ENCODE assay signal across 8 cellular contexts in the genomic region with DNA sequence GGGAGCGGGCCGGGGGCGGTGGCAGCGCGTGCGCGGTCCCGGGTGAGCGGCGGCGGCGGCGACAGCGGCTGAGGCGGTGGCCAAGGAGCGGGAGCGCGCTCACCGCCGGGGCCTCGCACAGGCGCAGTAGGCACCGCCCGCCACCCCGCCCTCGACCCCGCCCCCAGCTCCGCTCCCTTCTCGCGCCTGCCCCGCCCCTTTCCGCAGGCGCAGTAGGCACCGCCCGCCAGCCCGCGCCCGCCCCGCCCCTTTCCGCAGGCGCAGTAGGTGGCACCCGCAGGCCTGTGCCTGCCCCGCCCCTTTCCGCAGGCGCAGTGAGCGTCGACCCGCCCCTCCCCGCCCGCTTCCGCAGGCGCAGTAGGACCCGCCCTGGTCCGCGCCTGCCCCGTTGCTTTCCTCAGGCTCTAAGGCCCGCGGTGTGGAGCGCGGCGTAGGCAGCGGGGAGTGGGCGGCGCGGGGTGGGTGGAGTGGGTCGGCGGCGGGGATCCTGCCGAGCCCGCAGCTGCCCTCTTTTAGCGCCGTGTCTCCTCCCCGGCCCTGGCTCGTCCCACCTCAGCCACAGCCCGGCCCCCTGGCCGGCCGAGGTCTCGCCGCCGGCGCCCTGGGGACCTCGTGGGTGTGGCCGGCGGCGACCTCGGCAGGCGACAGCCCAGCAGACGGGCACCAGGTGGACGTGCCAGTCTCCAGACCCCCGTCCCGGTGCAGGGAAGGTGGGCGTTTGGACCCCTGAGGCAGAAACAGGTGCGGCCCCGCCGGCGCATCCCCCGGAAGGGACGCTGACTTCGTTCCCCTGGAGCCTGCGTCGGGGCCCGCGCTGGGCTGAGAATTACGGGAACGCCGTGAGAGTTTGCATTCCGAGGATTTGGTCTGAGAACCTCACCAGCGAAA. TPM values are rescaled to one million over a fixed set of nuclear protein-coding genes. Genes with fewer than 3 reads are reported as not detected.
DNase-seq lines count a peak whose midpoint lies in the region; ATAC-seq and TF ChIP-seq lines count a peak whose summit lies in the region.

A gene with protein sequence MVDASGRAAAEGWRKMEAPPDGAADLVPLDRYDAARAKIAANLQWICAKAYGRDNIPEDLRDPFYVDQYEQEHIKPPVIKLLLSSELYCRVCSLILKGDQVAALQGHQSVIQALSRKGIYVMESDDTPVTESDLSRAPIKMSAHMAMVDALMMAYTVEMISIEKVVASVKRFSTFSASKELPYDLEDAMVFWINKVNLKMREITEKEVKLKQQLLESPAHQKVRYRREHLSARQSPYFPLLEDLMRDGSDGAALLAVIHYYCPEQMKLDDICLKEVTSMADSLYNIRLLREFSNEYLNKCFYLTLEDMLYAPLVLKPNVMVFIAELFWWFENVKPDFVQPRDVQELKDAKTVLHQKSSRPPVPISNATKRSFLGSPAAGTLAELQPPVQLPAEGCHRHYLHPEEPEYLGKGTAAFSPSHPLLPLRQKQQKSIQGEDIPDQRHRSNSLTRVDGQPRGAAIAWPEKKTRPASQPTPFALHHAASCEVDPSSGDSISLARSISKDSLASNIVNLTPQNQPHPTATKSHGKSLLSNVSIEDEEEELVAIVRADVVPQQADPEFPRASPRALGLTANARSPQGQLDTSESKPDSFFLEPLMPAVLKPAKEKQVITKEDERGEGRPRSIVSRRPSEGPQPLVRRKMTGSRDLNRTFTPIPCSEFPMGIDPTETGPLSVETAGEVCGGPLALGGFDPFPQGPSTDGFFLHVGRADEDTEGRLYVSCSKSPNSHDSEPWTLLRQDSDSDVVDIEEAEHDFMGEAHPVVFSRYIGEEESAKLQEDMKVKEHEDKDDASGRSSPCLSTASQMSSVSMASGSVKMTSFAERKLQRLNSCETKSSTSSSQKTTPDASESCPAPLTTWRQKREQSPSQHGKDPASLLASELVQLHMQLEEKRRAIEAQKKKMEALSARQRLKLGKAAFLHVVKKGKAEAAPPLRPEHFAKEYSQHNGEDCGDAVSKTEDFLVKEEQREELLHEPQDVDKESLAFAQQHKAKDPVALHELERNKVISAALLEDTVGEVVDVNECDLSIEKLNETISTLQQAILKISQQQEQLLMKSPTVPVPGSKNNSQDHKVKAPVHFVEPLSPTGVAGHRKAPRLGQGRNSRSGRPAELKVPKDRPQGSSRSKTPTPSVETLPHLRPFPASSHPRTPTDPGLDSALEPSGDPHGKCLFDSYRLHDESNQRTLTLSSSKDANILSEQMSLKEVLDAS (N-terminal part only) (minus strand): TSS at position 101 of the 888 bp plus-strand sequence. CDS start 387 bp downstream, outside the sequence.

- peak within 1 kb of the TSS in 1 of 2 donors; percentile 65 for H3K9ac ChIP-seq in liver (ENCODE audit: low read depth in 1 of 2, low read length in 2 of 2)

- H3K36me3 Mint-ChIP-seq in CD14-positive monocyte, result peaks cover 34 to 42% of the 10 kb centered on the region in 2 donors

- H3K4me3 Mint-ChIP-seq in CD14-positive monocyte, result peak within 1 kb of the TSS; percentile 81 to 89

- intact Hi-C loops in CD14-positive monocyte (cut with micrococcal nuclease), result loop anchor here (2.0 to 10.0 kb wide), 3 partner anchors 17 to 337 kb away; a partner anchor contains a TSS

- H3K4me3 ChIP-seq in liver (ENCODE audit: low read depth in 1 of 3, low read length in 3 of 3), result peak within 1 kb of the TSS; percentile 61 to 88 (median 87)

- 2% methylated on average over 108 of the region's 108 CpGs for WGBS in liver

- no peaks in the 10 kb centered on the region for H3K9me3 ChIP-seq in liver (ENCODE audit: control insufficient read depth in 4 of 4, low read length in 3 of 4)

- ATAC-seq in GM19395 (IDR thresholded peaks at IDR 0.05; ENCODE audit: unreplicated experiment) (peak; percentile 68), HG03571 (IDR thresholded peaks at IDR 0.05; ENCODE audit: unreplicated experiment) (peak; percentile 62)

- H3K9me3 Mint-ChIP-seq in CD14-positive monocyte, result peaks cover 0 to 6% (median 0%) of the 10 kb centered on the region in 7 donors

- peak within 1 kb of the TSS in 6 of 7 donors; percentile 35 to 86 (median 78) for H3K27ac Mint-ChIP-seq in CD14-positive monocyte

- no peak for TF ChIP-seq CTCF in CD14-positive monocyte (IDR thresholded peaks at IDR 0.05)
- TF ChIP-seq CTCF in liver (IDR thresholded peaks at IDR 0.05; ENCODE audit: low read depth, low read length, missing input control), result no peak

- H3K4me1 Mint-ChIP-seq in CD14-positive monocyte, result peaks cover 55% of the 10 kb centered on the region

- peaks cover 0 to 2% (median 0%) of the 10 kb centered on the region in 3 donors for H3K27me3 Mint-ChIP-seq in CD14-positive monocyte (ENCODE audit: low read depth in 3 of 3)

- peaks cover 8 to 30% (median 23%) of the 10 kb centered on the region in 4 donors for H3K4me1 ChIP-seq in liver (ENCODE audit: control insufficient read depth in 4 of 4, insufficient read depth in 4 of 4, low read length in 3 of 4)

- no peaks in the 10 kb centered on the region for H3K27me3 ChIP-seq in liver (ENCODE audit: control insufficient read depth in 4 of 4, insufficient read depth in 4 of 4, low read length in 3 of 4)

- H3K27ac ChIP-seq in liver (ENCODE audit: low read depth in 1 of 2, low read length in 2 of 2), result peak within 1 kb of the TSS; percentile 76 to 82

- peaks cover 0 to 15% (median 2%) of the 10 kb centered on the region in 4 donors for H3K36me3 ChIP-seq in liver (ENCODE audit: control insufficient read depth in 4 of 4, insufficient read depth in 3 of 4, low read depth in 1 of 4, low read length in 3 of 4)

- no peak for TF ChIP-seq RAD21 in liver (IDR thresholded peaks at IDR 0.05)

- DNase-seq in CD14-positive monocyte (ENCODE audit: low spot score) (peak; percentile 93), NCI-H774 (lab: John Stamatoyannopoulos, UW) (peak; percentile 94), dermis microvascular lymphatic vessel endothelial cell (ENCODE audit: low read depth in 2 of 2) (peak; percentile 78 to 96)
- peak; percentile 91 to 92 for DNase-seq in activated CD4-positive, alpha-beta T cell treated with anti-CD3 and anti-CD28 coated beads, Interleukin-2, amount 50 U/mL, for 48 hours
- DNase-seq in stimulated activated CD4-positive, alpha-beta T cell treated with anti-CD3 and anti-CD28 coated beads, Interleukin-4, amount 100 ng/mL, for 1 hour, result peak; percentile 94

TF ChIP-seq in liver, 16 proteins besides CTCF, POLR2A, EP300 and RAD21 (continues in another document):
- TF ChIP-seq NR2F2 (IDR thresholded peaks at IDR 0.05) (no peak), EGR1 (IDR thresholded peaks at IDR 0.05; ENCODE audit: low read depth in 2 of 2) (no peak), HNF4A (conservative IDR thresholded peaks at IDR 0.05) (no peak), HNF4G (IDR thresholded peaks at IDR 0.05) (no peak), JUND (IDR thresholded peaks at IDR 0.05) (no peak), YY1 (IDR thresholded peaks at IDR 0.05) (no peak), SP1 (IDR thresholded peaks at IDR 0.05) (no peak), GABPA (IDR thresholded peaks at IDR 0.05 in 1 of 2, conservative IDR thresholded peaks at IDR 0.05 in 1 of 2) (no peak), FOXA1 (IDR thresholded peaks at IDR 0.05) (no peak), FOXA2 (IDR thresholded peaks at IDR 0.05) (no peak)
- TF ChIP-seq, protein P1, sequence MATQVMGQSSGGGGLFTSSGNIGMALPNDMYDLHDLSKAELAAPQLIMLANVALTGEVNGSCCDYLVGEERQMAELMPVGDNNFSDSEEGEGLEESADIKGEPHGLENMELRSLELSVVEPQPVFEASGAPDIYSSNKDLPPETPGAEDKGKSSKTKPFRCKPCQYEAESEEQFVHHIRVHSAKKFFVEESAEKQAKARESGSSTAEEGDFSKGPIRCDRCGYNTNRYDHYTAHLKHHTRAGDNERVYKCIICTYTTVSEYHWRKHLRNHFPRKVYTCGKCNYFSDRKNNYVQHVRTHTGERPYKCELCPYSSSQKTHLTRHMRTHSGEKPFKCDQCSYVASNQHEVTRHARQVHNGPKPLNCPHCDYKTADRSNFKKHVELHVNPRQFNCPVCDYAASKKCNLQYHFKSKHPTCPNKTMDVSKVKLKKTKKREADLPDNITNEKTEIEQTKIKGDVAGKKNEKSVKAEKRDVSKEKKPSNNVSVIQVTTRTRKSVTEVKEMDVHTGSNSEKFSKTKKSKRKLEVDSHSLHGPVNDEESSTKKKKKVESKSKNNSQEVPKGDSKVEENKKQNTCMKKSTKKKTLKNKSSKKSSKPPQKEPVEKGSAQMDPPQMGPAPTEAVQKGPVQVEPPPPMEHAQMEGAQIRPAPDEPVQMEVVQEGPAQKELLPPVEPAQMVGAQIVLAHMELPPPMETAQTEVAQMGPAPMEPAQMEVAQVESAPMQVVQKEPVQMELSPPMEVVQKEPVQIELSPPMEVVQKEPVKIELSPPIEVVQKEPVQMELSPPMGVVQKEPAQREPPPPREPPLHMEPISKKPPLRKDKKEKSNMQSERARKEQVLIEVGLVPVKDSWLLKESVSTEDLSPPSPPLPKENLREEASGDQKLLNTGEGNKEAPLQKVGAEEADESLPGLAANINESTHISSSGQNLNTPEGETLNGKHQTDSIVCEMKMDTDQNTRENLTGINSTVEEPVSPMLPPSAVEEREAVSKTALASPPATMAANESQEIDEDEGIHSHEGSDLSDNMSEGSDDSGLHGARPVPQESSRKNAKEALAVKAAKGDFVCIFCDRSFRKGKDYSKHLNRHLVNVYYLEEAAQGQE (IDR thresholded peaks at IDR 0.05), result no peak
- TF ChIP-seq, protein P2, sequence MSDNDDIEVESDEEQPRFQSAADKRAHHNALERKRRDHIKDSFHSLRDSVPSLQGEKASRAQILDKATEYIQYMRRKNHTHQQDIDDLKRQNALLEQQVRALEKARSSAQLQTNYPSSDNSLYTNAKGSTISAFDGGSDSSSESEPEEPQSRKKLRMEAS (IDR thresholded peaks at IDR 0.05), result no peak
- TF ChIP-seq, protein P3, sequence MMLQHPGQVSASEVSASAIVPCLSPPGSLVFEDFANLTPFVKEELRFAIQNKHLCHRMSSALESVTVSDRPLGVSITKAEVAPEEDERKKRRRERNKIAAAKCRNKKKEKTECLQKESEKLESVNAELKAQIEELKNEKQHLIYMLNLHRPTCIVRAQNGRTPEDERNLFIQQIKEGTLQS (IDR thresholded peaks at IDR 0.05), result no peak

RNA-seq across cellular contexts. Expression of the gene that starts here (rescaled TPM):
- under 1 TPM; 0.71 to 0.75 TPM for polyA plus RNA-seq in CD14-positive monocyte
- 11.9 and 17.8 TPM in 2 replicates for total RNA-seq in dermis microvascular lymphatic vessel endothelial cell
- total RNA-seq in liver, result 1 to 10 TPM; 6.3 to 6.4 TPM
- 1 to 10 TPM in 1 of 2 donors, under 1 TPM in 1; 0.97 to 3.9 TPM for polyA plus RNA-seq in liver

Comparison
In these comparisons a context has a peak if more than half of its experiments do, and no peak if none do; other contexts are left out.
1. Peak in every context shown above with its lines: DNase-seq, ATAC-seq, H3K4me3 ChIP-seq and H3K27ac ChIP-seq.
2. Peak in DNase-seq in CD14-positive monocyte; RNA of the gene not detected or under 1 TPM.